Comparison of ENCODE assay signal across 14 cellular contexts in the genomic region with DNA sequence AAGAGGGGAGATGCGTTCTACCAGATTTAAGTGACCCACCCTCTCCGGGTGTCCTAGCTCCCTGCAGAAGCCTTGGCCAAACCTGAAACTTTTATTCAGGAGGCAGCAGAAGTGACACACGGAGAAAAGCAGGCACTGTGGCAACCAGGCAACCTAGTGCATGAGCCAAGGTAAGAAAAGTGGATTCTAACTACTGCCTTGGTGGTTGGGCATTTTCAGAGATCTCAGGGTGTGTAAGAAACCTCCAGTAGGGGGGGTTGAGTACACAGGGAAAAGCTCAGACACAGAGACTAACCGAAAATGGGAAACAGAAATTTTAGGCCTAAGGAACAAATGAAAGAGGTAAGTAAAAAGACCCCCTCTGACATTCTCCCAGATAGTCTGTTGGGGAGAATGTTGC.
DNase-seq lines count a peak whose midpoint lies in the region; ATAC-seq and TF ChIP-seq lines count a peak whose summit lies in the region.
"Had no signal": no experiment of that assay in that cellular context is flagged by ENCODE, and none has a peak within 500 bp of the region (broad histone marks: within the 10 kb centered on the region; RNA-seq: fewer than 3 reads in every experiment).

No MANE protein-coding gene starts in this region.

- no peaks in the 10 kb centered on the region for H3K4me1 Mint-ChIP-seq in activated CD8-positive, alpha-beta T cell treated with anti-CD3 and anti-CD28 coated beads for 36 hours (ENCODE audit: low read depth)
- H3K4me1 Mint-ChIP-seq: stimulated activated memory B cell treated with anti-CD40 and anti-IgM and Interleukin-4, amounts not matched to agents 10 μg/mL and 1 μg/mL and 100 μg/mL, for 72 hours had no signal

- peak; percentile 44 for ATAC-seq in HG02852 (IDR thresholded peaks at IDR 0.05; ENCODE audit: unreplicated experiment)
- no peak for ATAC-seq in activated CD8-positive, alpha-beta T cell treated with anti-CD3 and anti-CD28 coated beads for 36 hours
- ATAC-seq: stimulated activated memory B cell treated with anti-CD40 and anti-IgM and Interleukin-4, amounts not matched to agents 10 μg/mL and 1 μg/mL and 100 μg/mL, for 72 hours had no signal

- TF ChIP-seq CTCF in activated CD8-positive, alpha-beta T cell treated with anti-CD3 and anti-CD28 coated beads for 36 hours (IDR thresholded peaks at IDR 0.05), result no peak

- POLR2A ChIA-PET in activated CD8-positive, alpha-beta T cell treated with anti-CD3 and anti-CD28 coated beads for 36 hours (lab: Charles Lee), result no interaction called here

- intact Hi-C loops in activated CD8-positive, alpha-beta T cell treated with anti-CD3 and anti-CD28 coated beads for 36 hours (cut with micrococcal nuclease), result no loop called here
- intact Hi-C loops in posterior cingulate gyrus (cut with DNase I), result no loop called here

- no peaks in the 10 kb centered on the region for H3K27me3 Mint-ChIP-seq in activated CD8-positive, alpha-beta T cell treated with anti-CD3 and anti-CD28 coated beads for 36 hours
- H3K27me3 Mint-ChIP-seq: stimulated activated memory B cell treated with anti-CD40 and anti-IgM and Interleukin-4, amounts not matched to agents 10 μg/mL and 1 μg/mL and 100 μg/mL, for 72 hours had no signal

- H3K36me3 Mint-ChIP-seq in activated CD8-positive, alpha-beta T cell treated with anti-CD3 and anti-CD28 coated beads for 36 hours (ENCODE audit: low read depth), result no peaks in the 10 kb centered on the region
- H3K36me3 Mint-ChIP-seq: stimulated activated memory B cell treated with anti-CD40 and anti-IgM and Interleukin-4, amounts not matched to agents 10 μg/mL and 1 μg/mL and 100 μg/mL, for 72 hours had no signal

- no peak overlapping the region for H3K4me3 Mint-ChIP-seq in activated CD8-positive, alpha-beta T cell treated with anti-CD3 and anti-CD28 coated beads for 36 hours
- H3K4me3 Mint-ChIP-seq: stimulated activated memory B cell treated with anti-CD40 and anti-IgM and Interleukin-4, amounts not matched to agents 10 μg/mL and 1 μg/mL and 100 μg/mL, for 72 hours had no signal

- peak; percentile 74 for DNase-seq in DMS 273 (lab: John Stamatoyannopoulos, UW; ENCODE audit: unreplicated experiment)
- peak; percentile 37 to 43 for DNase-seq in SHP77 (lab: John Stamatoyannopoulos, UW)
- DNase-seq in iPS DF 4.7 (ENCODE audit: extremely low read depth, low spot score), result peak; percentile 38
- no peak for DNase-seq in activated CD8-positive, alpha-beta T cell treated with anti-CD3 and anti-CD28 coated beads for 36 hours
- no peak for DNase-seq in posterior cingulate gyrus
- no peak for DNase-seq in DMS114 treated with DMSO at 0.1 percent for 48 hours (lab: John Stamatoyannopoulos, UW; ENCODE audit: unreplicated experiment)
- no peak for DNase-seq in NK-92 (lab: John Stamatoyannopoulos, UW; ENCODE audit: unreplicated experiment)
- DNase-seq: activated CD8-positive, alpha-beta memory T cell treated with anti-CD3 and anti-CD28 coated beads, Interleukin-2, amount 50 U/mL, for 4 hours; DMS153; midbrain; NCI-H1105; small intestine had no signal

- CTCF ChIA-PET in activated CD8-positive, alpha-beta T cell treated with anti-CD3 and anti-CD28 coated beads for 36 hours (lab: Charles Lee), result no interaction called here

- peaks cover 2% of the 10 kb centered on the region for H3K9me3 Mint-ChIP-seq in activated CD8-positive, alpha-beta T cell treated with anti-CD3 and anti-CD28 coated beads for 36 hours
- H3K9me3 Mint-ChIP-seq: stimulated activated memory B cell treated with anti-CD40 and anti-IgM and Interleukin-4, amounts not matched to agents 10 μg/mL and 1 μg/mL and 100 μg/mL, for 72 hours had no signal

- H3K27ac Mint-ChIP-seq in activated CD8-positive, alpha-beta T cell treated with anti-CD3 and anti-CD28 coated beads for 36 hours, result no peak overlapping the region
- H3K27ac Mint-ChIP-seq: stimulated activated memory B cell treated with anti-CD40 and anti-IgM and Interleukin-4, amounts not matched to agents 10 μg/mL and 1 μg/mL and 100 μg/mL, for 72 hours had no signal

Comparison
In these comparisons a context has a peak if more than half of its experiments do, and no peak if none do; other contexts are left out.
1. DNase-seq: peak in DMS 273 (single experiment), SHP77 (2 of 2) and iPS DF 4.7 (single experiment); none in activated CD8-positive, alpha-beta T cell treated with anti-CD3 and anti-CD28 coated beads for 36 hours (single experiment), posterior cingulate gyrus (0 of 10), DMS114 treated with DMSO at 0.1 percent for 48 hours (single experiment) and NK-92 (single experiment).